Comparison of ENCODE assay signal across 18 cellular contexts in the genomic region with DNA sequence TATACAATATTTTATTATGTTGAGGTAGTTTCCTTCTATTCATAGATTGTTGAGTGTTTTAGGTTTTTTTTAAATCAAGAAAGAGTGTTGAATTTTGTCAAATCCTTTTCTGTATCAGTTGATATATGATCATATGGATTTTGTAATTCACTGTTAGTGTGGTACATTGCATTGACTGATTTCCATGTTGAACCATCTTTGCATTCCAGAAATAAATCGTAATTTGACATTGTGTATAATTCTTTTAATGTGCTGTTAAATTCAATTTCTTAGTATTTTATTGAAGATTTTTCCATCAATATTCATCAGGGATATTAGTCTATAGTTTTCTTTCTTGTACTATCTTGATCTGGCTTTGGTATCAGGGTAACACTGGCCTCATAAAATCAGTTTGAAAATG.
DNase-seq lines count a peak whose midpoint lies in the region; ATAC-seq, FAIRE-seq and TF ChIP-seq lines count a peak whose summit lies in the region.
"Had no signal": no experiment of that assay in that cellular context is flagged by ENCODE, and none has a peak within 500 bp of the region (broad histone marks: within the 10 kb centered on the region; RNA-seq: fewer than 3 reads in every experiment).

No MANE protein-coding gene starts in this region.

- intact Hi-C loops in pancreas (cut with DNase I) (no loop called here), heart right ventricle (cut with DNase I) (no loop called here)

- CTCF ChIA-PET in WTC11 (lab: Charles Lee), result no interaction called here

- H3K36me3 Mint-ChIP-seq in WTC11, result peaks cover 58% of the 10 kb centered on the region

- TF ChIP-seq CTCF in D721Med (IDR thresholded peaks at IDR 0.05; ENCODE audit: insufficient read depth, missing control alignments) (no peak), WTC11 (IDR thresholded peaks at IDR 0.05) (no peak), pancreas (IDR thresholded peaks at IDR 0.05) (no peak), heart right ventricle (IDR thresholded peaks at IDR 0.05) (no peak)

- H3K27me3 Mint-ChIP-seq in WTC11 (ENCODE audit: low read depth), result no peaks in the 10 kb centered on the region
- H3K27me3 Mint-ChIP-seq: B cell; CD4-positive, alpha-beta T cell had no signal

- H3K27ac Mint-ChIP-seq in WTC11, result peak overlapping the region; percentile 41; the same call in 1 of the 2 replicates
- H3K27ac Mint-ChIP-seq: B cell; CD4-positive, alpha-beta T cell; CD8-positive, alpha-beta T cell had no signal

- 96 to 98% methylated on average over 1 of the region's 1 CpG for WGBS in pancreas, 2 donors
- WGBS in heart right ventricle, 2 donors, result 96 to 97% methylated on average over 1 of the region's 1 CpG

- peaks cover 0 to 23% (median 0%) of the 10 kb centered on the region in 3 donors for H3K36me3 ChIP-seq in pancreas
- H3K36me3 ChIP-seq in heart right ventricle, result peaks cover 0 to 75% (median 22%) of the 10 kb centered on the region in 9 donors

- no peak overlapping the region for H3K27ac ChIP-seq in pancreas
- H3K27ac ChIP-seq in heart right ventricle, result no peak overlapping the region
- H3K27ac ChIP-seq: 22Rv1; A549; BLaER1 treated with 17β-estradiol and CSF1 and Interleukin-3, amounts not matched to agents 10 nM and 100 nM had no signal

- H3K4me1 ChIP-seq in pancreas, result no peaks in the 10 kb centered on the region
- peaks cover 0 to 5% (median 0%) of the 10 kb centered on the region in 9 donors for H3K4me1 ChIP-seq in heart right ventricle
- H3K4me1 ChIP-seq: A549, Caco-2 had no signal

- ATAC-seq in WTC11 (no peak), pancreas (no peak), heart right ventricle (no peak)
- ATAC-seq: A549; CD8-positive, alpha-beta T cell had no signal

- FAIRE-seq in D721Med (lab: Jason Lieb, UNC) (peak; percentile 48), pancreas (lab: Jason Lieb, UNC) (peak; percentile 5)
- FAIRE-seq: A549, G401.6, GM12891 had no signal

- H3K9me3 ChIP-seq in pancreas (no peaks in the 10 kb centered on the region), heart right ventricle (peaks cover 0 to 19% (median 0%) of the 10 kb centered on the region in 11 donors)
- H3K9me3 ChIP-seq: Caco-2 had no signal

- H3K9me3 Mint-ChIP-seq in WTC11, result no peaks in the 10 kb centered on the region

- peaks cover 6% of the 10 kb centered on the region for H3K4me1 Mint-ChIP-seq in WTC11

- no peak overlapping the region for H3K4me3 Mint-ChIP-seq in WTC11
- H3K4me3 Mint-ChIP-seq: B cell; CD4-positive, alpha-beta T cell; CD8-positive, alpha-beta T cell had no signal

- POLR2A ChIA-PET in WTC11 (lab: Charles Lee), result no interaction called here

- no peaks in the 10 kb centered on the region for H3K27me3 ChIP-seq in pancreas
- no peaks in the 10 kb centered on the region for H3K27me3 ChIP-seq in heart right ventricle
- H3K27me3 ChIP-seq: BLaER1 treated with 17β-estradiol and CSF1 and Interleukin-3, amounts not matched to agents 10 nM and 100 nM had no signal

- H3K4me3 ChIP-seq in pancreas (no peak overlapping the region), heart right ventricle (no peak overlapping the region)
- H3K4me3 ChIP-seq: A549; BLaER1 treated with 17β-estradiol and CSF1 and Interleukin-3, amounts not matched to agents 10 nM and 100 nM had no signal

- DNase-seq in D721Med (ENCODE audit: insufficient read length, low spot score), result no peak
- no peak for DNase-seq in WTC11 (ENCODE audit: low spot score)
- DNase-seq in pancreas, result no peak
- no peak for DNase-seq in D341Med (ENCODE audit: low spot score)
- DNase-seq in heart right ventricle, result no peak
- DNase-seq: AML-193; Caco-2; Calu3; CD4-positive, alpha-beta T cell; CD8-positive, alpha-beta T cell; DMS79 treated with DMSO at 0.1 percent for 48 hours; GF-D8 had no signal

TF ChIP-seq in WTC11, 78 proteins besides CTCF, POLR2A, EP300 and RAD21:
- TF ChIP-seq MXD4 (CRISPR knock-in tag; IDR thresholded peaks at IDR 0.05; ENCODE audit: borderline replicate concordance) (no peak), ZNF232 (CRISPR knock-in tag; IDR thresholded peaks at IDR 0.05) (no peak), ZNF121 (CRISPR knock-in tag; IDR thresholded peaks at IDR 0.05) (no peak), FOXP1 (CRISPR knock-in tag; IDR thresholded peaks at IDR 0.05; ENCODE audit: borderline replicate concordance) (no peak), TP53 (CRISPR knock-in tag; IDR thresholded peaks at IDR 0.05) (no peak), ETV6 (CRISPR knock-in tag; IDR thresholded peaks at IDR 0.05) (no peak), NFATC4 (CRISPR knock-in tag; IDR thresholded peaks at IDR 0.05) (no peak)
- TF ChIP-seq, protein P1, sequence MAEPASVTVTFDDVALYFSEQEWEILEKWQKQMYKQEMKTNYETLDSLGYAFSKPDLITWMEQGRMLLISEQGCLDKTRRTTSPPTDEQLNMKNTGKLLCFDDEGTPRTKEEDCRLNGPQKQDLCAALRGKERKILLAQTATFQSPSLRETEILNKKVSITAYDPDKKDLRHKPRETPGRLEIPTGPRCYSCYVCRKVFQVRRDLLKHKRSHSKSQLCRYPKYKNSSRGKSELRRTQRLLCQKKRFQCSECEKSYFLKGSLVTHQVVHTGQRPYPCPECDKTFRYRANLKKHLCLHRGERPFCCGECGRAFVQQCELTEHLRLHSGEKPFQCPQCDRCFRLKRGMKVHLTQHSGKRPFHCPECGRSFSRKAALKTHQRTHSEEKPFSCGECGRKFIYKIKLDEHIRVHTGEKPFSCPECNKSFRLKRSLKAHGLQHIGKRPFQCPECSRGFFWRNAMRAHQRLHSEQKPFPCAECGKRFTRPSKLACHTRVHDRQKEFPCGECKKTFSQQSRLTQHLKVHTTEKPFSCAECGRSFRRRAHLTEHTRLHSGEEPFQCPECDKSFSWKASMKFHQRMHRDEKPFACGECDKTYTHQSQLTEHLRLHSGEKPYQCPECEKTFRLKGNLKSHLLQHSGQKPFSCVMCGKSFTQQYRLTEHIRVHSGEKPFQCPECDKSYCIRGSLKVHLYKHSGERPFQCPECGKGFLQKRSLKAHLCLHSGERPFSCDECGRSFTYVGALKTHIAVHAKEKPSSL (CRISPR knock-in tag; conservative IDR thresholded peaks at IDR 0.05), result no peak
- TF ChIP-seq, protein P2, sequence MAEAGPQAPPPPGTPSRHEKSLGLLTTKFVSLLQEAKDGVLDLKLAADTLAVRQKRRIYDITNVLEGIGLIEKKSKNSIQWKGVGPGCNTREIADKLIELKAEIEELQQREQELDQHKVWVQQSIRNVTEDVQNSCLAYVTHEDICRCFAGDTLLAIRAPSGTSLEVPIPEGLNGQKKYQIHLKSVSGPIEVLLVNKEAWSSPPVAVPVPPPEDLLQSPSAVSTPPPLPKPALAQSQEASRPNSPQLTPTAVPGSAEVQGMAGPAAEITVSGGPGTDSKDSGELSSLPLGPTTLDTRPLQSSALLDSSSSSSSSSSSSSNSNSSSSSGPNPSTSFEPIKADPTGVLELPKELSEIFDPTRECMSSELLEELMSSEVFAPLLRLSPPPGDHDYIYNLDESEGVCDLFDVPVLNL (CRISPR knock-in tag; IDR thresholded peaks at IDR 0.05; ENCODE audit: borderline replicate concordance, low read depth), result no peak
- TF ChIP-seq, protein P3, sequence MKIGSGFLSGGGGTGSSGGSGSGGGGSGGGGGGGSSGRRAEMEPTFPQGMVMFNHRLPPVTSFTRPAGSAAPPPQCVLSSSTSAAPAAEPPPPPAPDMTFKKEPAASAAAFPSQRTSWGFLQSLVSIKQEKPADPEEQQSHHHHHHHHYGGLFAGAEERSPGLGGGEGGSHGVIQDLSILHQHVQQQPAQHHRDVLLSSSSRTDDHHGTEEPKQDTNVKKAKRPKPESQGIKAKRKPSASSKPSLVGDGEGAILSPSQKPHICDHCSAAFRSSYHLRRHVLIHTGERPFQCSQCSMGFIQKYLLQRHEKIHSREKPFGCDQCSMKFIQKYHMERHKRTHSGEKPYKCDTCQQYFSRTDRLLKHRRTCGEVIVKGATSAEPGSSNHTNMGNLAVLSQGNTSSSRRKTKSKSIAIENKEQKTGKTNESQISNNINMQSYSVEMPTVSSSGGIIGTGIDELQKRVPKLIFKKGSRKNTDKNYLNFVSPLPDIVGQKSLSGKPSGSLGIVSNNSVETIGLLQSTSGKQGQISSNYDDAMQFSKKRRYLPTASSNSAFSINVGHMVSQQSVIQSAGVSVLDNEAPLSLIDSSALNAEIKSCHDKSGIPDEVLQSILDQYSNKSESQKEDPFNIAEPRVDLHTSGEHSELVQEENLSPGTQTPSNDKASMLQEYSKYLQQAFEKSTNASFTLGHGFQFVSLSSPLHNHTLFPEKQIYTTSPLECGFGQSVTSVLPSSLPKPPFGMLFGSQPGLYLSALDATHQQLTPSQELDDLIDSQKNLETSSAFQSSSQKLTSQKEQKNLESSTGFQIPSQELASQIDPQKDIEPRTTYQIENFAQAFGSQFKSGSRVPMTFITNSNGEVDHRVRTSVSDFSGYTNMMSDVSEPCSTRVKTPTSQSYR (CRISPR knock-in tag; IDR thresholded peaks at IDR 0.05), result no peak
- TF ChIP-seq, protein P4, sequence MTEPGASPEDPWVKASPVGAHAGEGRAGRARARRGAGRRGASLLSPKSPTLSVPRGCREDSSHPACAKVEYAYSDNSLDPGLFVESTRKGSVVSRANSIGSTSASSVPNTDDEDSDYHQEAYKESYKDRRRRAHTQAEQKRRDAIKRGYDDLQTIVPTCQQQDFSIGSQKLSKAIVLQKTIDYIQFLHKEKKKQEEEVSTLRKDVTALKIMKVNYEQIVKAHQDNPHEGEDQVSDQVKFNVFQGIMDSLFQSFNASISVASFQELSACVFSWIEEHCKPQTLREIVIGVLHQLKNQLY (CRISPR knock-in tag; IDR thresholded peaks at IDR 0.05), result no peak
